ENCODE assay signal across 19 cellular contexts in genomic region chr7:102866480-102866879, GRCh38. TPM values are rescaled to one million over a fixed set of nuclear protein-coding genes. Genes with fewer than 3 reads are reported as not detected.
DNase-seq lines count a peak whose midpoint lies in the region; ATAC-seq and TF ChIP-seq lines count a peak whose summit lies in the region.
"Had no signal": no experiment of that assay in that cellular context is flagged by ENCODE, and none has a peak within 500 bp of the region (broad histone marks: within the 10 kb centered on the region; RNA-seq: fewer than 3 reads in every experiment).

No MANE protein-coding gene starts in this region.

- peaks cover 13% of the 10 kb centered on the region for H3K4me1 ChIP-seq in A673 (ENCODE audit: insufficient read depth, low read length, poor library complexity, severe bottlenecking)
- peaks cover 4% of the 10 kb centered on the region; the same call in 1 of the 2 replicates for H3K4me1 ChIP-seq in Panc1 (ENCODE audit: control insufficient read depth, insufficient read depth, low read length)
- peaks cover 1% of the 10 kb centered on the region for H3K4me1 ChIP-seq in mesenchymal stem cell (ENCODE audit: control insufficient read depth, insufficient read depth, low read depth, low read length)

- in situ Hi-C loops in Panc1 (cut with HindIII; ENCODE audit: low pct_unique_long_range_greater_than_20kb, low sequenced_read_pairs) = no loop called here

- H2BK120ac ChIP-seq in mesenchymal stem cell (ENCODE audit: low read depth, low read length) = no peak overlapping the region

- intact Hi-C loops in A673 (cut with micrococcal nuclease; ENCODE audit: unreplicated experiment) = no loop called here
- intact Hi-C loops in Panc1 (cut with micrococcal nuclease; ENCODE audit: unreplicated experiment) = no loop called here
- intact Hi-C loops in head of caudate nucleus (cut with DNase I) = no loop called here

- H3K4me2 ChIP-seq in mesenchymal stem cell (ENCODE audit: low read length, poor library complexity, severe bottlenecking) = no peak overlapping the region
- H3K4me2 ChIP-seq: GM23338 had no signal

- no peaks in the 10 kb centered on the region for H3K9me3 ChIP-seq in A673 (ENCODE audit: low read depth, low read length, poor library complexity, severe bottlenecking)
- H3K9me3 ChIP-seq in Panc1 (ENCODE audit: control insufficient read depth, insufficient read depth, low read depth, low read length) = no peaks in the 10 kb centered on the region
- H3K9me3 ChIP-seq in mesenchymal stem cell (ENCODE audit: control insufficient read depth, low read length) = no peaks in the 10 kb centered on the region
- no peaks in the 10 kb centered on the region for H3K9me3 ChIP-seq in MG63

- no peak overlapping the region for H3K23ac ChIP-seq in mesenchymal stem cell (ENCODE audit: low read length in 2 of 2)

- H3K4ac ChIP-seq in mesenchymal stem cell (ENCODE audit: low read depth in 1 of 2, low read length in 2 of 2) = no peak overlapping the region

- H3K27ac ChIP-seq in A673 (ENCODE audit: low read depth, low read length, poor library complexity, severe bottlenecking) = no peak overlapping the region
- H3K27ac ChIP-seq in C4-2B = peak overlapping the region; percentile 3; the same call in 1 of the 2 replicates
- H3K27ac ChIP-seq in Panc1 (ENCODE audit: low read length) = peak overlapping the region; percentile 31; the same call in 1 of the 2 replicates
- H3K27ac ChIP-seq in mesenchymal stem cell (ENCODE audit: low read length, poor library complexity, severe bottlenecking) = no peak overlapping the region
- H3K27ac ChIP-seq: HL-60 had no signal

- ATAC-seq in Panc1 = no peak
- ATAC-seq: GM12878, GM23338, HCT116 had no signal

- H3K14ac ChIP-seq in mesenchymal stem cell (ENCODE audit: low read length in 2 of 2) = no peak overlapping the region

- 100% methylated on average over 2 of the region's 3 CpGs for WGBS in mesenchymal stem cell

- peaks cover 2% of the 10 kb centered on the region for H3K79me1 ChIP-seq in mesenchymal stem cell (replicated peaks; ENCODE audit: low read length, poor library complexity, severe bottlenecking)

- no TSS peak for BruUV-seq in A673 (replicated peaks; lab: Mats Ljungman, UMichigan)
- BruUV-seq in Panc1 (replicated peaks; lab: Mats Ljungman, UMichigan) = no TSS peak

- POLR2A ChIA-PET in A673 (lab: Charles Lee; ENCODE audit: low non-redundant PET) (no interaction called here), Panc1 (lab: Charles Lee) (no interaction called here)

- H3K18ac ChIP-seq in mesenchymal stem cell (ENCODE audit: low read depth in 1 of 2, low read length in 2 of 2) = no peak overlapping the region

- CTCF ChIA-PET in A673 (lab: Charles Lee) = no interaction called here
- CTCF ChIA-PET in Panc1 (lab: Charles Lee) = no interaction called here

- no peak overlapping the region for H3K9ac ChIP-seq in mesenchymal stem cell (ENCODE audit: low read length)

- H4K91ac ChIP-seq in mesenchymal stem cell (ENCODE audit: low read length) = no peak overlapping the region

- H2AK5ac ChIP-seq in mesenchymal stem cell (ENCODE audit: low read length, severe bottlenecking) = peak overlapping the region; percentile 35

- H3K36me3 ChIP-seq in A673 (ENCODE audit: insufficient read depth, low read length, poor library complexity, severe bottlenecking) (no peaks in the 10 kb centered on the region), Panc1 (ENCODE audit: control insufficient read depth, insufficient read depth, low read length) (no peaks in the 10 kb centered on the region), mesenchymal stem cell (ENCODE audit: control insufficient read depth in 1 of 2, insufficient read depth in 2 of 2, low read depth in 1 of 2, low read length in 2 of 2) (no peaks in the 10 kb centered on the region), MG63 (no peaks in the 10 kb centered on the region)

- no peak overlapping the region for H2BK15ac ChIP-seq in mesenchymal stem cell (ENCODE audit: low read depth, poor library complexity, severe bottlenecking)

- H2AFZ ChIP-seq in mesenchymal stem cell (ENCODE audit: low read depth, low read length) = no peak overlapping the region
- H2AFZ ChIP-seq: GM23338 had no signal

- peaks cover 31% of the 10 kb centered on the region for H3K27me3 ChIP-seq in A673 (replicated peaks; ENCODE audit: insufficient read depth, low read depth, low read length, poor library complexity)
- no peaks in the 10 kb centered on the region for H3K27me3 ChIP-seq in Panc1 (ENCODE audit: control insufficient read depth, insufficient read depth, low read length)
- H3K27me3 ChIP-seq in mesenchymal stem cell (ENCODE audit: control insufficient read depth in 1 of 2, insufficient read depth in 1 of 2, low read length in 2 of 2) = no peaks in the 10 kb centered on the region
- no peaks in the 10 kb centered on the region for H3K27me3 ChIP-seq in MG63

- DNase-seq in A673 (ENCODE audit: low spot score) (peak; percentile 81), Panc1 (ENCODE audit: low read depth, low spot score) (no peak), mesenchymal stem cell (peak; percentile 34), MG63 (no peak), NCI-H774 (lab: John Stamatoyannopoulos, UW) (no peak), head of caudate nucleus (no peak)
- no peak for DNase-seq in stimulated activated CD4-positive, alpha-beta T cell treated with anti-CD3 and anti-CD28 coated beads, Interleukin-4, amount 100 ng/mL, for 24 hours
- DNase-seq: 8988T; CD4-positive, alpha-beta memory T cell; DMS79 treated with DMSO at 0.1 percent for 48 hours; EL; HFFc6 had no signal

- H4K8ac ChIP-seq in mesenchymal stem cell (ENCODE audit: low read length) = no peak overlapping the region

- H2BK12ac ChIP-seq in mesenchymal stem cell (ENCODE audit: low read length in 2 of 2) = no peak overlapping the region

- H3K4me3 ChIP-seq in A673 (ENCODE audit: low read depth, low read length, poor library complexity, severe bottlenecking) = no peak overlapping the region
- H3K4me3 ChIP-seq in Panc1 (ENCODE audit: low read depth in 2 of 2, low read length in 2 of 2) = no peak overlapping the region
- H3K4me3 ChIP-seq in mesenchymal stem cell (ENCODE audit: insufficient read depth in 1 of 2, low read depth in 1 of 2, low read length in 2 of 2) = no peak overlapping the region
- H3K4me3 ChIP-seq in MG63 = no peak overlapping the region
- H3K4me3 ChIP-seq: GM12878, GM23338, K562 had no signal

- no peak for TF ChIP-seq CTCF in A673 (conservative IDR thresholded peaks at IDR 0.05; ENCODE audit: low read depth, low read length)
- no peak for TF ChIP-seq CTCF in C4-2B (conservative IDR thresholded peaks at IDR 0.05)
- TF ChIP-seq CTCF in Panc1 (IDR thresholded peaks at IDR 0.05) = no peak

- H2BK5ac ChIP-seq in mesenchymal stem cell (ENCODE audit: low read depth, low read length, poor library complexity, severe bottlenecking) = no peak overlapping the region

RNA-seq across cellular contexts. Expression of gene LRRC17, which starts 46.3 kb away (rescaled TPM):
- total RNA-seq in A673 (2021) (9.2 and 10.0 TPM in 2 replicates), Panc1 (2021; ENCODE audit: unreplicated experiment) (0.39 TPM)
- not detected for polyA plus RNA-seq in Panc1 (2012; ENCODE audit: insufficient read length)
- polyA plus RNA-seq in mesenchymal stem cell (2013, experiment 1 of 2) = 17.6 TPM
- 18.7 TPM for polyA plus RNA-seq in mesenchymal stem cell (2013, experiment 2 of 2)
- total RNA-seq in MG63 (2014; rRNA removed; shearing (Covaris generic); ENCODE audit: low replicate concordance) = 0.13 TPM in 1 of 2 replicates, not detected in the other
- polyA plus RNA-seq: CD14-positive monocyte had no signal

Comparison
In these comparisons a context has a peak if more than half of its experiments do, and no peak if none do; other contexts are left out.
1. DNase-seq: peak in A673 (single experiment) and mesenchymal stem cell (single experiment); none in Panc1 (single experiment), MG63 (single experiment), NCI-H774 (single experiment), stimulated activated CD4-positive, alpha-beta T cell treated with anti-CD3 and anti-CD28 coated beads, Interleukin-4, amount 100 ng/mL, for 24 hours (single experiment) and head of caudate nucleus (0 of 42).
2. H3K27ac ChIP-seq: peak in C4-2B (single experiment) and Panc1 (single experiment); none in A673 (single experiment) and mesenchymal stem cell (single experiment).